In the genomic region with DNA sequence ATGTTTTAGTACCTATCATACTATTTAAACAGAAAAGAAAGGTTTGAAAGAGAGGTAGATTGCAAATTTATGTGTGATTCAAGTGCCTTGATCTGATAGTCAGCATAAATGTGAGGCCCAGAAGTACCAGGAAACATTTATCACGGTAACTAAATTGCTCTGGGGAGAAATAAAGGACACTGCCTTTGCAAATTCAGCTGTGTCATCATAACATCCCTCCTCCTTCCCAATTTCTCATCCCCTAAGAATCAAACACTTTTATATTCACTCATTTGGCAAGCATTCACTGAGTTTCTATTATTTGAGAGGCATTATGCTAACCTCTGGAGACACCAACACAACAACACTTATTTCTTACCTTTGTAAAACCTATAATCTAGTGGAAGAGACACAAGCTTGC, we compare ENCODE assay signal across 35 cellular contexts.
"Had no signal": no experiment of that assay in that cellular context is flagged by ENCODE, and none has a peak within 500 bp of the region (broad histone marks: within the 10 kb centered on the region; RNA-seq: fewer than 3 reads in every experiment).

No MANE protein-coding gene starts in this region.

- DNase-seq: activated CD4-positive, alpha-beta memory T cell treated with anti-CD3 and anti-CD28 coated beads for 36 hours; activated CD4-positive, alpha-beta T cell treated with anti-CD3 and anti-CD28 coated beads for 36 hours; activated CD4-positive, alpha-beta T cell treated with anti-CD3 and anti-CD28 coated beads, Interleukin-2, amount 10 ng/mL, durations not matched to agents 24 days and 14 days; activated CD4-positive, CD25-positive, alpha-beta regulatory T cell; activated CD4-positive, CD25-positive, alpha-beta regulatory T cell treated with anti-CD3 and anti-CD28 coated beads, Interleukin-2, amount 50 U/mL, for 72 hours; activated CD8-positive, alpha-beta memory T cell treated with anti-CD3 and anti-CD28 coated beads, Interleukin-2, amount 10 ng/mL, durations not matched to agents 7 days and 5 days; activated CD8-positive, alpha-beta memory T cell treated with anti-CD3 and anti-CD28 coated beads, Interleukin-2, amount 50 U/mL, for 4 hours; activated CD8-positive, alpha-beta T cell treated with anti-CD3 and anti-CD28 coated beads, Interleukin-2, amount 10 ng/mL, durations not matched to agents 7 days and 5 days; activated effector memory CD4-positive, alpha-beta T cell treated with anti-CD3 and anti-CD28 coated beads, Interleukin-2, amount 50 U/mL, for 16 hours; activated naive CD4-positive, alpha-beta T cell treated with anti-CD3 and anti-CD28 coated beads for 36 hours; activated naive CD8-positive, alpha-beta T cell treated with anti-CD3 and anti-CD28 coated beads for 36 hours; activated naive CD8-positive, alpha-beta T cell treated with anti-CD3 and anti-CD28 coated beads, Interleukin-2, amount 50 U/mL, for 24 hours; activated T-cell treated with anti-CD3 and anti-CD28 coated beads, Interleukin-2, amount 50 U/mL, for 1 hour; activated T-cell treated with anti-CD3 and anti-CD28 coated beads, Interleukin-2, amount 50 U/mL, for 48 hours; adrenal gland; amygdala; aorta; body of pancreas; caudate nucleus; cortex of kidney; dermis blood vessel endothelial cell; effector CD4-positive, alpha-beta T cell; effector memory CD8-positive, alpha-beta T cell; erythroblast; foreskin keratinocyte; gastrocnemius medialis; glutamatergic neuron; heart left ventricle; T1000 had no signal

- FAIRE-seq: colon had no signal

- H3K27me3 Mint-ChIP-seq: activated CD4-positive, alpha-beta memory T cell treated with anti-CD3 and anti-CD28 coated beads for 36 hours; activated CD4-positive, alpha-beta T cell treated with anti-CD3 and anti-CD28 coated beads for 36 hours; activated CD4-positive, alpha-beta T cell treated with anti-CD3 and anti-CD28 coated beads, Interleukin-2, amount 10 ng/mL, durations not matched to agents 24 days and 14 days; activated CD8-positive, alpha-beta memory T cell treated with anti-CD3 and anti-CD28 coated beads, Interleukin-2, amount 10 ng/mL, durations not matched to agents 7 days and 5 days; activated naive CD4-positive, alpha-beta T cell treated with anti-CD3 and anti-CD28 coated beads, Interleukin-2, amount 50 U/mL, for 24 hours; activated naive CD8-positive, alpha-beta T cell treated with anti-CD3 and anti-CD28 coated beads for 36 hours; activated naive CD8-positive, alpha-beta T cell treated with anti-CD3 and anti-CD28 coated beads, Interleukin-2, amount 50 U/mL, for 24 hours; effector memory CD8-positive, alpha-beta T cell had no signal

- H3K4me3 ChIP-seq: adrenal gland, body of pancreas, esophagus muscularis mucosa, gastrocnemius medialis, heart left ventricle had no signal

- H3K36me3 Mint-ChIP-seq: activated CD4-positive, alpha-beta memory T cell treated with anti-CD3 and anti-CD28 coated beads for 36 hours; activated CD8-positive, alpha-beta memory T cell treated with anti-CD3 and anti-CD28 coated beads, Interleukin-2, amount 10 ng/mL, durations not matched to agents 7 days and 5 days; activated naive CD4-positive, alpha-beta T cell treated with anti-CD3 and anti-CD28 coated beads, Interleukin-2, amount 50 U/mL, for 24 hours; activated naive CD8-positive, alpha-beta T cell treated with anti-CD3 and anti-CD28 coated beads for 36 hours had no signal

- H3K4me1 ChIP-seq: adrenal gland, body of pancreas, esophagus muscularis mucosa, foreskin keratinocyte, gastrocnemius medialis, heart left ventricle had no signal

- H3K4me3 Mint-ChIP-seq: activated CD4-positive, alpha-beta memory T cell treated with anti-CD3 and anti-CD28 coated beads for 36 hours; activated CD4-positive, alpha-beta T cell treated with anti-CD3 and anti-CD28 coated beads for 36 hours; activated CD4-positive, alpha-beta T cell treated with anti-CD3 and anti-CD28 coated beads, Interleukin-2, amount 10 ng/mL, durations not matched to agents 24 days and 14 days; activated CD8-positive, alpha-beta memory T cell treated with anti-CD3 and anti-CD28 coated beads, Interleukin-2, amount 10 ng/mL, durations not matched to agents 7 days and 5 days; activated CD8-positive, alpha-beta T cell treated with anti-CD3 and anti-CD28 coated beads, Interleukin-2, amount 10 ng/mL, durations not matched to agents 7 days and 5 days; activated naive CD4-positive, alpha-beta T cell treated with anti-CD3 and anti-CD28 coated beads for 36 hours; activated naive CD4-positive, alpha-beta T cell treated with anti-CD3 and anti-CD28 coated beads, Interleukin-2, amount 50 U/mL, for 24 hours; activated naive CD8-positive, alpha-beta T cell treated with anti-CD3 and anti-CD28 coated beads for 36 hours; activated naive CD8-positive, alpha-beta T cell treated with anti-CD3 and anti-CD28 coated beads, Interleukin-2, amount 50 U/mL, for 24 hours; activated T-helper 1 cell treated with anti-CD3 and anti-CD28 coated beads, Interleukin-12 subunit alpha, Interleukin-12 subunit beta, Interleukin-2, Interleukin-4 antibody, amounts not matched to agents 30 ng/mL and 10 ng/mL and 1 ng/mL, durations not matched to agents 14 hours and 24 hours and 36 hours; effector memory CD8-positive, alpha-beta T cell; T-helper 2 cell treated with Interferon-gamma antibody and Interleukin-4, amounts not matched to agents 5 μg/mL and 100 μg/mL, for 36 hours had no signal

- H3K4me1 Mint-ChIP-seq: activated CD4-positive, alpha-beta T cell treated with anti-CD3 and anti-CD28 coated beads for 36 hours; activated CD4-positive, alpha-beta T cell treated with anti-CD3 and anti-CD28 coated beads, Interleukin-2, amount 10 ng/mL, durations not matched to agents 24 days and 14 days; activated CD8-positive, alpha-beta memory T cell treated with anti-CD3 and anti-CD28 coated beads, Interleukin-2, amount 10 ng/mL, durations not matched to agents 7 days and 5 days; activated naive CD4-positive, alpha-beta T cell treated with anti-CD3 and anti-CD28 coated beads, Interleukin-2, amount 50 U/mL, for 24 hours; activated naive CD8-positive, alpha-beta T cell treated with anti-CD3 and anti-CD28 coated beads for 36 hours; activated naive CD8-positive, alpha-beta T cell treated with anti-CD3 and anti-CD28 coated beads, Interleukin-2, amount 50 U/mL, for 24 hours had no signal

- H3K9me3 Mint-ChIP-seq: activated CD4-positive, alpha-beta memory T cell treated with anti-CD3 and anti-CD28 coated beads for 36 hours; activated CD4-positive, alpha-beta T cell treated with anti-CD3 and anti-CD28 coated beads, Interleukin-2, amount 10 ng/mL, durations not matched to agents 24 days and 14 days; activated naive CD4-positive, alpha-beta T cell treated with anti-CD3 and anti-CD28 coated beads for 36 hours; activated naive CD8-positive, alpha-beta T cell treated with anti-CD3 and anti-CD28 coated beads for 36 hours; activated T-helper 1 cell treated with anti-CD3 and anti-CD28 coated beads, Interleukin-12 subunit alpha, Interleukin-12 subunit beta, Interleukin-2, Interleukin-4 antibody, amounts not matched to agents 30 ng/mL and 10 ng/mL and 1 ng/mL, durations not matched to agents 14 hours and 24 hours and 36 hours had no signal

- H3K27ac Mint-ChIP-seq: activated CD4-positive, alpha-beta memory T cell treated with anti-CD3 and anti-CD28 coated beads for 36 hours; activated CD4-positive, alpha-beta T cell treated with anti-CD3 and anti-CD28 coated beads for 36 hours; activated CD4-positive, alpha-beta T cell treated with anti-CD3 and anti-CD28 coated beads, Interleukin-2, amount 10 ng/mL, durations not matched to agents 24 days and 14 days; activated CD8-positive, alpha-beta memory T cell treated with anti-CD3 and anti-CD28 coated beads, Interleukin-2, amount 10 ng/mL, durations not matched to agents 7 days and 5 days; activated CD8-positive, alpha-beta T cell treated with anti-CD3 and anti-CD28 coated beads, Interleukin-2, amount 10 ng/mL, durations not matched to agents 7 days and 5 days; activated naive CD4-positive, alpha-beta T cell treated with anti-CD3 and anti-CD28 coated beads for 36 hours; activated naive CD4-positive, alpha-beta T cell treated with anti-CD3 and anti-CD28 coated beads, Interleukin-2, amount 50 U/mL, for 24 hours; activated naive CD8-positive, alpha-beta T cell treated with anti-CD3 and anti-CD28 coated beads for 36 hours; activated naive CD8-positive, alpha-beta T cell treated with anti-CD3 and anti-CD28 coated beads, Interleukin-2, amount 50 U/mL, for 24 hours; activated T-helper 1 cell treated with anti-CD3 and anti-CD28 coated beads, Interleukin-12 subunit alpha, Interleukin-12 subunit beta, Interleukin-2, Interleukin-4 antibody, amounts not matched to agents 30 ng/mL and 10 ng/mL and 1 ng/mL, durations not matched to agents 14 hours and 24 hours and 36 hours; activated T-helper 2 cell treated with anti-CD3 and anti-CD28 coated beads, Interferon-gamma antibody, Interleukin-2, Interleukin-4, amounts not matched to agents 10 μg/mL and 5 μg/mL and 100 μg/mL, durations not matched to agents 14 hours and 24 hours and 36 hours; effector memory CD8-positive, alpha-beta T cell; T-helper 2 cell treated with Interferon-gamma antibody and Interleukin-4, amounts not matched to agents 5 μg/mL and 100 μg/mL, for 36 hours had no signal

- H3K9me3 ChIP-seq: adrenal gland, body of pancreas, esophagus muscularis mucosa, gastrocnemius medialis, heart left ventricle had no signal

- H3K36me3 ChIP-seq: adrenal gland, esophagus muscularis mucosa, gastrocnemius medialis, heart left ventricle had no signal

- ATAC-seq: activated CD4-positive, alpha-beta T cell treated with anti-CD3 and anti-CD28 coated beads for 36 hours; activated CD8-positive, alpha-beta memory T cell treated with anti-CD3 and anti-CD28 coated beads, Interleukin-2, amount 10 ng/mL, durations not matched to agents 7 days and 5 days; activated CD8-positive, alpha-beta T cell treated with anti-CD3 and anti-CD28 coated beads, Interleukin-2, amount 10 ng/mL, durations not matched to agents 7 days and 5 days; activated naive CD8-positive, alpha-beta T cell treated with anti-CD3 and anti-CD28 coated beads, Interleukin-2, amount 50 U/mL, for 24 hours; body of pancreas; effector memory CD8-positive, alpha-beta T cell; foreskin keratinocyte; gastrocnemius medialis; heart left ventricle had no signal

- H3K27me3 ChIP-seq: adrenal gland, body of pancreas, esophagus muscularis mucosa, foreskin keratinocyte, gastrocnemius medialis, heart left ventricle had no signal

- H3K27ac ChIP-seq: adrenal gland, body of pancreas, esophagus muscularis mucosa, foreskin keratinocyte, gastrocnemius medialis, heart left ventricle had no signal
